ENCODE assay signal across 15 cellular contexts in the genomic region with DNA sequence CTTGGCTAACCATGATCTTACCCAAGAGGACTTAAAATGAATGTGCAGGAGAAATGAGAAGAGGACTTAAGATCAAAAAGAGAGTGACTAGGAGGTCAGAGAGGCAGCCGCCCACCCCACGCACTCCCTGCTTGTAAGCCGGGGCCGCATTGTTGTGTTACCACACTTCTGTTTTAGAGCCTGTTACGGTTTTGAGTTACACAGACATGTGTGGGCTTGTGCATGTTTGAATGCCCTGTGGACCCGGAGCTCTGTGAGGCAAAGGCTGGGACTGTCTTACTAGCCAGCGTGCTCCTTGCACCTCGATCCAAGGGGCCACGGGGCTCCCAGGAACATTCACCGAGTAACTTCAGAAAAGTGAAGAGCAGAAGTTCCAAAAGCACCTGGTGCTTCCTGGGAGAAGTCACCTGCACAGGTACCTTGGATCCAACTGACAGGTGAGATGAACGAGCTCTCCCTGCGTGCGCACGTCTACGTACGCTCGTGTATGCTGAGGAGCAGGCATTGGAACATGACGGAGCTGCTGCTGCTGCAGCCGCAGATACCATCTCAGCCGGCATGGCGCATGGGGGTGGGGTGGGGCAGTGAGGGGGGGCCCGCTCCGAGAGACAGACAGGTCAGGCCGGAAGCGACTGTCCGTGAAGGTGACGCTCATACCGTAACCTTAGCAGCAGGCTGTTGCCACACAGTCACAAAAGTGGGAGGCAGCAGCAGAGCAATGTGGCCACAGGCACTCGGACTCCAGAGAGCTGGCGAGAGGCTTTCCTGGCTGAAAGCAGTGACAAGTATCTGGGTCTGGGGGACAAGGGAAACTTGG.
"Had no signal": no experiment of that assay in that cellular context is flagged by ENCODE, and none has a peak within 500 bp of the region (broad histone marks: within the 10 kb centered on the region; RNA-seq: fewer than 3 reads in every experiment).

No MANE protein-coding gene starts in this region.

- ATAC-seq: esophagus mucosa, lower lobe of right lung, right lobe of liver, T-helper 17 cell had no signal

- H3K9me3 Mint-ChIP-seq: activated T-helper 1 cell treated with anti-CD3 and anti-CD28 coated beads, Interleukin-12 subunit alpha, Interleukin-12 subunit beta, Interleukin-2, Interleukin-4 antibody, amounts not matched to agents 30 ng/mL and 10 ng/mL and 1 ng/mL, durations not matched to agents 14 hours and 24 hours and 36 hours; naive thymus-derived CD4-positive, alpha-beta T cell had no signal

- H3K27me3 Mint-ChIP-seq: activated naive CD8-positive, alpha-beta T cell; naive thymus-derived CD4-positive, alpha-beta T cell; T-helper 17 cell had no signal

- H3K4me3 Mint-ChIP-seq: activated naive CD8-positive, alpha-beta T cell; activated T-helper 1 cell treated with anti-CD3 and anti-CD28 coated beads, Interleukin-12 subunit alpha, Interleukin-12 subunit beta, Interleukin-2, Interleukin-4 antibody, amounts not matched to agents 30 ng/mL and 10 ng/mL and 1 ng/mL, durations not matched to agents 14 hours and 24 hours and 36 hours; naive thymus-derived CD4-positive, alpha-beta T cell; T-helper 17 cell had no signal

- H3K4me1 Mint-ChIP-seq: naive thymus-derived CD4-positive, alpha-beta T cell had no signal

- DNase-seq: activated CD4-positive, alpha-beta T cell treated with anti-CD3 and anti-CD28 coated beads, Interleukin-2, amount 50 U/mL, for 4 hours; activated CD4-positive, CD25-positive, alpha-beta regulatory T cell; dermis blood vessel endothelial cell; hypothalamus; lower lobe of right lung; naive thymus-derived CD4-positive, alpha-beta T cell; right lobe of liver; spleen; stimulated activated CD4-positive, alpha-beta T cell treated with anti-CD3 and anti-CD28 coated beads, Interleukin-1b, Interleukin-23, amount 100 ng/mL, for 48 hours; stimulated activated naive CD4-positive, alpha-beta T cell treated with Interleukin-2 at 50 U/mL for 16 hours; T-helper 17 cell; thyroid gland had no signal

- H3K27ac Mint-ChIP-seq: activated naive CD8-positive, alpha-beta T cell; activated T-helper 1 cell treated with anti-CD3 and anti-CD28 coated beads, Interleukin-12 subunit alpha, Interleukin-12 subunit beta, Interleukin-2, Interleukin-4 antibody, amounts not matched to agents 30 ng/mL and 10 ng/mL and 1 ng/mL, durations not matched to agents 14 hours and 24 hours and 36 hours; T-helper 17 cell had no signal
